ENCODE assay signal across 8 cellular contexts in the genomic region with DNA sequence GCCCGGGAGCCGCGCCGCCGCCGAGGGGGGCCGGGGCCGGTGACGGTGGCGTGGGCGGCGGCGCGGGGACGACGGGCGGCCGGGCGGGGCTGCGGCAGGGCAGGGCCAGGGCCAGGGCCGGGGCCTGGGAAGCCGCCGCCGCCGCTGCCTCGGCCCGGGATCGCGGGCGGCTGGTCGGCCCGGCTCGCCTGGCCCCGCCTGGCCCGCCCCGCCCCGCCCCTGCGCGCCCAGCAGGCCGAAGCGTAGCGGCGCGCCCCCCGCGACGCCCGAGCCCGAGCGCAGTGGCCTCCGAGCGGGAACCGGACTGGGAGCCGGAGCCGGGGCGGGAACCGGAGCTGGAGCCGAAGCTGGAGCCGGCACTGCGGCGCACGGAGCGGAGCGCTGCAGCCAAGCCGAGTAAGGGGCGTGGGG. TPM values are rescaled to one million over a fixed set of nuclear protein-coding genes. Genes with fewer than 3 reads are reported as not detected.
DNase-seq lines count a peak whose midpoint lies in the region; ATAC-seq and TF ChIP-seq lines count a peak whose summit lies in the region.

A gene with protein sequence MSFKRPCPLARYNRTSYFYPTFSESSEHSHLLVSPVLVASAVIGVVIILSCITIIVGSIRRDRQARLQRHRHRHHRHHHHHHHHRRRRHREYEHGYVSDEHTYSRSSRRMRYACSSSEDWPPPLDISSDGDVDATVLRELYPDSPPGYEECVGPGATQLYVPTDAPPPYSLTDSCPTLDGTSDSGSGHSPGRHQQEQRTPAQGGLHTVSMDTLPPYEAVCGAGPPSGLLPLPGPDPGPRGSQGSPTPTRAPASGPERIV (plus strand): TSS at position 260 of the 411 bp plus-strand sequence. CDS start 10,382 bp downstream, outside the sequence.

- TF ChIP-seq POLR2A in testis (IDR thresholded peaks at IDR 0.05) = no peak

- H3K4me1 ChIP-seq in testis (peaks cover 5% of the 10 kb centered on the region), OCI-LY7 (ENCODE audit: insufficient read depth, low read length, poor library complexity, severe bottlenecking) (no peaks in the 10 kb centered on the region)

- H3K4me3 ChIP-seq in testis (peak within 1 kb of the TSS; percentile 24 to 50), OCI-LY7 (ENCODE audit: low read depth, low read length, poor library complexity, severe bottlenecking) (no peak within 1 kb of the TSS)

- no peaks in the 10 kb centered on the region for H3K9me2 ChIP-seq in OCI-LY7 (ENCODE audit: insufficient read depth, low read length)

- ATAC-seq in HG03520 (IDR thresholded peaks at IDR 0.05; ENCODE audit: unreplicated experiment) (no peak), HG03108 (IDR thresholded peaks at IDR 0.05; ENCODE audit: unreplicated experiment) (no peak)

- TF ChIP-seq CTCF in testis (IDR thresholded peaks at IDR 0.05) (no peak), OCI-LY7 (conservative IDR thresholded peaks at IDR 0.05; ENCODE audit: low read length) (no peak)

- H3K27ac ChIP-seq in testis (no peak within 1 kb of the TSS), OCI-LY7 (ENCODE audit: low read depth, low read length, poor library complexity, severe bottlenecking) (no peak within 1 kb of the TSS)

- BruUV-seq in OCI-LY7 (replicated peaks; lab: Mats Ljungman, UMichigan) = no TSS peak

- H3K36me3 ChIP-seq in testis (ENCODE audit: low read depth, missing control alignments) (no peaks in the 10 kb centered on the region), OCI-LY7 (ENCODE audit: insufficient read depth, low read length) (no peaks in the 10 kb centered on the region)

- H3K9me3 ChIP-seq in testis = no peaks in the 10 kb centered on the region
- no peaks in the 10 kb centered on the region for H3K9me3 ChIP-seq in OCI-LY7 (ENCODE audit: low read length)

- no peaks in the 10 kb centered on the region for H3K27me3 ChIP-seq in testis

- intact Hi-C loops in testis (cut with DNase I; ENCODE audit: low total_unique reads) (no loop called here), OCI-LY7 (cut with micrococcal nuclease; ENCODE audit: unreplicated experiment) (no loop called here)

- no peaks in the 10 kb centered on the region for H4K20me1 ChIP-seq in OCI-LY7 (ENCODE audit: insufficient read depth, low read length)

- H2AFZ ChIP-seq in OCI-LY7 (ENCODE audit: low read length) = no peak within 1 kb of the TSS

- H3K79me2 ChIP-seq in OCI-LY7 (ENCODE audit: insufficient read depth, low read depth, low read length) = no peaks in the 10 kb centered on the region

- CTCF ChIA-PET in OCI-LY7 (lab: Charles Lee; ENCODE audit: unreplicated experiment) = no interaction called here

- no peak within 1 kb of the TSS for H3K4me2 ChIP-seq in OCI-LY7 (ENCODE audit: low read length)

- peak; percentile 51 for DNase-seq in activated CD8-positive, alpha-beta memory T cell treated with anti-CD3 and anti-CD28 coated beads, Interleukin-2, amount 50 U/mL, for 48 hours
- no peak for DNase-seq in activated CD8-positive, alpha-beta memory T cell treated with anti-CD3 and anti-CD28 coated beads for 24 hours
- peak; percentile 70 for DNase-seq in astrocyte of the hippocampus (ENCODE audit: low read depth, low spot score)
- peak; percentile 14 for DNase-seq in iris pigment epithelial cell (ENCODE audit: low read depth)
- DNase-seq in testis = no peak
- DNase-seq in OCI-LY7 (ENCODE audit: low spot score) = no peak

- POLR2A ChIA-PET in OCI-LY7 (lab: Charles Lee) = no interaction called here

- 1% methylated on average over 55 of the region's 66 CpGs; no CpG with 5 or more reads in 1 of the 2 donors for WGBS in testis, 2 donors

RNA-seq across cellular contexts. Expression of the gene that starts here (rescaled TPM):
- total RNA-seq in testis = 1 to 10 TPM; 4.2 to 6.1 TPM
- polyA plus RNA-seq in testis (ENCODE audit: insufficient read depth, low read depth, low replicate concordance) = 18.0 TPM
- total RNA-seq in OCI-LY7 (2014; rRNA removed; shearing (Covaris generic)) = not detected in 2 replicates
- total RNA-seq in OCI-LY7 (2022) = 0.13 TPM in 1 of 2 replicates, not detected in the other

Comparison
In these comparisons a context has a peak if more than half of its experiments do, and no peak if none do; other contexts are left out.
1. RNA of the gene that starts here (total RNA-seq): 4.2 to 6.1 TPM in testis; 0.13 TPM in OCI-LY7; every median in the first group is over 4 times any median in the second.
2. DNase-seq: peak in activated CD8-positive, alpha-beta memory T cell treated with anti-CD3 and anti-CD28 coated beads, Interleukin-2, amount 50 U/mL, for 48 hours (single experiment), astrocyte of the hippocampus (single experiment) and iris pigment epithelial cell (single experiment); none in activated CD8-positive, alpha-beta memory T cell treated with anti-CD3 and anti-CD28 coated beads for 24 hours (single experiment), testis (single experiment) and OCI-LY7 (single experiment).